Comparison of ENCODE assay signal across 10 cellular contexts in genomic region chr18:45571714-45572113, GRCh38. TPM values are rescaled to one million over a fixed set of nuclear protein-coding genes. Genes with fewer than 3 reads are reported as not detected.
DNase-seq lines count a peak whose midpoint lies in the region; ATAC-seq and TF ChIP-seq lines count a peak whose summit lies in the region.
"Had no signal": no experiment of that assay in that cellular context is flagged by ENCODE, and none has a peak within 500 bp of the region (broad histone marks: within the 10 kb centered on the region; RNA-seq: fewer than 3 reads in every experiment).

No MANE protein-coding gene starts in this region.

- H3K27me3 ChIP-seq in transverse colon, result no peaks in the 10 kb centered on the region
- H3K27me3 ChIP-seq: upper lobe of right lung had no signal

- TF ChIP-seq CTCF in LNCAP (IDR thresholded peaks at IDR 0.05) (peak; percentile 40; the same call in 1 of the 2 replicates), epithelial cell of proximal tubule (conservative IDR thresholded peaks at IDR 0.05; ENCODE audit: low read depth, low read length) (peak; percentile 58), transverse colon (IDR thresholded peaks at IDR 0.05) (peak in 3 of 5 experiments; percentile 19 to 29 (median 26))

- CTCF ChIA-PET in activated CD4-positive, alpha-beta T cell treated with anti-CD3 and anti-CD28 coated beads for 36 hours (lab: Charles Lee), result interaction anchor here (0.6 kb wide), 1 partner anchor 180 kb away, joined by 3 read pairs; no protein-coding TSS in a partner anchor

- peaks cover 4% of the 10 kb centered on the region for H3K27me3 Mint-ChIP-seq in activated CD4-positive, alpha-beta T cell treated with anti-CD3 and anti-CD28 coated beads for 36 hours
- H3K27me3 Mint-ChIP-seq in activated CD4-positive, alpha-beta T cell treated with anti-CD3 and anti-CD28 coated beads, Interleukin-2, amount 10 ng/mL, durations not matched to agents 24 days and 14 days, result no peaks in the 10 kb centered on the region

- ATAC-seq in activated CD4-positive, alpha-beta T cell treated with anti-CD3 and anti-CD28 coated beads for 36 hours, result no peak
- ATAC-seq: upper lobe of right lung had no signal

- H3K9me3 Mint-ChIP-seq in activated CD4-positive, alpha-beta T cell treated with anti-CD3 and anti-CD28 coated beads for 36 hours (ENCODE audit: low read depth), result peaks cover 3% of the 10 kb centered on the region
- no peaks in the 10 kb centered on the region for H3K9me3 Mint-ChIP-seq in activated CD4-positive, alpha-beta T cell treated with anti-CD3 and anti-CD28 coated beads, Interleukin-2, amount 10 ng/mL, durations not matched to agents 24 days and 14 days

- H3K4me3 Mint-ChIP-seq in activated CD4-positive, alpha-beta T cell treated with anti-CD3 and anti-CD28 coated beads for 36 hours, result no peak overlapping the region
- H3K4me3 Mint-ChIP-seq in activated CD4-positive, alpha-beta T cell treated with anti-CD3 and anti-CD28 coated beads, Interleukin-2, amount 10 ng/mL, durations not matched to agents 24 days and 14 days, result no peak overlapping the region

- H3K4me3 ChIP-seq in epithelial cell of proximal tubule (ENCODE audit: low read depth, low read length), result no peak overlapping the region
- no peak overlapping the region for H3K4me3 ChIP-seq in transverse colon
- H3K4me3 ChIP-seq: upper lobe of right lung had no signal

- H3K36me3 Mint-ChIP-seq in activated CD4-positive, alpha-beta T cell treated with anti-CD3 and anti-CD28 coated beads for 36 hours (ENCODE audit: low read depth), result no peaks in the 10 kb centered on the region
- no peaks in the 10 kb centered on the region for H3K36me3 Mint-ChIP-seq in activated CD4-positive, alpha-beta T cell treated with anti-CD3 and anti-CD28 coated beads, Interleukin-2, amount 10 ng/mL, durations not matched to agents 24 days and 14 days (ENCODE audit: low read depth)

- H3K4me1 ChIP-seq in transverse colon, result peaks cover 0 to 7% (median 0%) of the 10 kb centered on the region in 4 donors
- H3K4me1 ChIP-seq: upper lobe of right lung had no signal

- H3K27ac ChIP-seq in transverse colon, result no peak overlapping the region
- H3K27ac ChIP-seq: upper lobe of right lung had no signal

- TF ChIP-seq EP300 in transverse colon (IDR thresholded peaks at IDR 0.05; ENCODE audit: low read depth), result no peak

- POLR2A ChIA-PET in activated CD4-positive, alpha-beta T cell treated with anti-CD3 and anti-CD28 coated beads for 36 hours (lab: Charles Lee), result no interaction called here

- intact Hi-C loops in activated CD4-positive, alpha-beta T cell treated with anti-CD3 and anti-CD28 coated beads for 36 hours (cut with DNase I, micrococcal nuclease), result loop anchor here in 1 of 2 experiments (5.0 kb wide), 1 partner anchor 51 kb away; no protein-coding TSS in a partner anchor
- intact Hi-C loops in activated CD4-positive, alpha-beta T cell treated with anti-CD3 and anti-CD28 coated beads, Interleukin-2, amount 10 ng/mL, durations not matched to agents 24 days and 14 days (cut with micrococcal nuclease), result no loop called here
- intact Hi-C loops in transverse colon (cut with DNase I; ENCODE audit: low total_unique reads), result no loop called here

- DNase-seq in activated CD4-positive, alpha-beta T cell treated with anti-CD3 and anti-CD28 coated beads for 36 hours, result peak; percentile 9
- DNase-seq in activated CD4-positive, alpha-beta T cell treated with anti-CD3 and anti-CD28 coated beads, Interleukin-2, amount 10 ng/mL, durations not matched to agents 24 days and 14 days, result no peak
- DNase-seq in epithelial cell of proximal tubule (ENCODE audit: low read depth) (no peak), transverse colon (no peak), amygdala (lab: John Stamatoyannopoulos, UW) (no peak), SW480 (ENCODE audit: low spot score) (no peak), SW 1271 (lab: John Stamatoyannopoulos, UW) (no peak)
- DNase-seq: T-helper 2 cell, upper lobe of right lung had no signal

- no peaks in the 10 kb centered on the region for H3K36me3 ChIP-seq in transverse colon
- H3K36me3 ChIP-seq: upper lobe of right lung had no signal

- H3K27ac Mint-ChIP-seq in activated CD4-positive, alpha-beta T cell treated with anti-CD3 and anti-CD28 coated beads for 36 hours, result no peak overlapping the region
- H3K27ac Mint-ChIP-seq in activated CD4-positive, alpha-beta T cell treated with anti-CD3 and anti-CD28 coated beads, Interleukin-2, amount 10 ng/mL, durations not matched to agents 24 days and 14 days, result no peak overlapping the region

- no peaks in the 10 kb centered on the region for H3K4me1 Mint-ChIP-seq in activated CD4-positive, alpha-beta T cell treated with anti-CD3 and anti-CD28 coated beads for 36 hours
- H3K4me1 Mint-ChIP-seq in activated CD4-positive, alpha-beta T cell treated with anti-CD3 and anti-CD28 coated beads, Interleukin-2, amount 10 ng/mL, durations not matched to agents 24 days and 14 days, result no peaks in the 10 kb centered on the region

- H3K9me3 ChIP-seq in transverse colon, result no peaks in the 10 kb centered on the region
- H3K9me3 ChIP-seq: upper lobe of right lung had no signal

- TF ChIP-seq POLR2A in transverse colon (IDR thresholded peaks at IDR 0.05), result no peak

- in situ Hi-C loops in transverse colon (cut with MboI; ENCODE audit: low pct_ligation_motif_present in 1 of 4, low pct_unique_long_range_greater_than_20kb in 1 of 4, low sequenced_read_pairs in 3 of 4), result no loop called here

- WGBS in transverse colon (ENCODE audit: low coverage in 1 of 2), 2 donors, result 67 to 80% methylated on average over 1 to 2 of the region's 2 CpGs

RNA-seq across cellular contexts. Expression of gene SLC14A2, which starts 43.6 kb away (rescaled TPM):
- under 1 TPM; 0.09 to 0.11 TPM for total RNA-seq in activated CD4-positive, alpha-beta T cell treated with anti-CD3 and anti-CD28 coated beads for 36 hours
- total RNA-seq in activated CD4-positive, alpha-beta T cell treated with anti-CD3 and anti-CD28 coated beads, Interleukin-2, amount 10 ng/mL, durations not matched to agents 24 days and 14 days, result not detected in 2 replicates
- total RNA-seq in epithelial cell of proximal tubule (0.12 TPM in 1 of 2 replicates, not detected in the other), transverse colon (not detected)
- total RNA-seq: upper lobe of right lung had no signal
